Comparison of ENCODE assay signal across 10 cellular contexts in the genomic region with DNA sequence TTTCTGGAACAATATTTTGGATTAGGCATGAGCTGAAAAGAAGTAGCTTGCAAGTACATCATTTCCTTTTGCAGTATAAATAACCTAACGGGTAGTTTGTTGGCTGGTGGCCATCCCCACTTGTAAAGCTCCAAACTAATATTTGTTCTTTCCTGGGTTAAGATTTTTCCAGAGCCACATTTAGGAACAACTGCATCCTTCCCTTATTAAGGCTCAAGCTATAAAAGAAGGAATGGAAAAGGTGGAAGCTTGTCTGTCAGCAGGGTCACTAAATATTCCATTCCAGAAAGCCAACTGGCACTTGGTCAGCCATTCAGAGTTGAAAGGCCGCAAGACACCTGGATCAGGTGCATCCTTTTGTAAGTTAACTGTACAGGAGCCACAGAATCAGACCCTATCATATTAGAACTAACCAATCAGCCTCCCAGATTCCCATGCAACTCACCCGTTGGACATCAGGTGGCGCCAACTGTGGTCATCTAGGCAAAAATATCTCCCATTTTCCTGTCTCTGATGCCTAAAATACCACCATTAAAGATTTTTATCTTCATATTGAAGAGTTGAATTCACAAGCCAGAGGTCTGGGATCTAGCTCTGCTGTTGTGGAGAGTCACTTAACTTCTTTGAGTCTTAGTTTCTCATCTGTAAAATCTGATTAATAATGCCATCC.
DNase-seq lines count a peak whose midpoint lies in the region; ATAC-seq, FAIRE-seq and TF ChIP-seq lines count a peak whose summit lies in the region.
"Had no signal": no experiment of that assay in that cellular context is flagged by ENCODE, and none has a peak within 500 bp of the region (broad histone marks: within the 10 kb centered on the region; RNA-seq: fewer than 3 reads in every experiment).

No MANE protein-coding gene starts in this region.

- H3K4me1 ChIP-seq in astrocyte (ENCODE audit: insufficient read depth, low read length): no peaks in the 10 kb centered on the region
- peaks cover 7% of the 10 kb centered on the region for H3K4me1 ChIP-seq in upper lobe of right lung

- peaks cover 3% of the 10 kb centered on the region for H3K27me3 Mint-ChIP-seq in astrocyte (ENCODE audit: low read depth, unreplicated experiment)
- H3K27me3 Mint-ChIP-seq: dendritic cell treated with granulocyte-macrophage colony-stimulating factor and Interleukin-4, amounts not matched to agents 40 ng/mL and 50 ng/mL, for 4 days had no signal

- ATAC-seq in Right ventricle myocardium superior (ENCODE audit: poor library complexity) (peak; percentile 23), Right ventricle myocardium inferior (no peak), upper lobe of right lung (peak; percentile 57), HG02623 (IDR thresholded peaks at IDR 0.05; ENCODE audit: unreplicated experiment) (no peak)

- TF ChIP-seq CTCF in astrocyte (IDR thresholded peaks at IDR 0.05; ENCODE audit: insufficient read depth, low read depth, low read length) (peak; percentile 40), upper lobe of right lung (IDR thresholded peaks at IDR 0.05) (peak; percentile 46)

- H3K4me3 Mint-ChIP-seq in astrocyte (ENCODE audit: unreplicated experiment): no peak overlapping the region
- H3K4me3 Mint-ChIP-seq: activated CD4-positive, alpha-beta memory T cell treated with anti-CD3 and anti-CD28 coated beads for 36 hours; dendritic cell treated with granulocyte-macrophage colony-stimulating factor and Interleukin-4, amounts not matched to agents 40 ng/mL and 50 ng/mL, for 4 days had no signal

- H3K4me3 ChIP-seq in astrocyte (ENCODE audit: insufficient read depth, low read depth, low read length) (no peak overlapping the region), upper lobe of right lung (no peak overlapping the region)

- no peak overlapping the region for H2AFZ ChIP-seq in astrocyte (ENCODE audit: low read depth, low read length)

- H3K36me3 ChIP-seq in astrocyte (ENCODE audit: insufficient read depth, low read length) (no peaks in the 10 kb centered on the region), upper lobe of right lung (no peaks in the 10 kb centered on the region)

- H3K27ac ChIP-seq in astrocyte (ENCODE audit: low read depth, low read length) (no peak overlapping the region), upper lobe of right lung (no peak overlapping the region)

- FAIRE-seq in astrocyte (lab: Jason Lieb, UNC): no peak

- no peaks in the 10 kb centered on the region for H3K79me2 ChIP-seq in astrocyte (ENCODE audit: insufficient read depth, low read length)

- no peaks in the 10 kb centered on the region for H4K20me1 ChIP-seq in astrocyte (ENCODE audit: insufficient read depth, low read length)

- H3K9ac ChIP-seq in astrocyte (ENCODE audit: low read length): no peak overlapping the region

- intact Hi-C loops in Right ventricle myocardium superior (cut with DNase I): no loop called here
- intact Hi-C loops in Right ventricle myocardium inferior (cut with DNase I): loop anchor here (10.0 kb wide), 1 partner anchor 52 kb away; no protein-coding TSS in a partner anchor
- intact Hi-C loops in upper lobe of right lung (cut with DNase I): no loop called here

- H3K27ac Mint-ChIP-seq in astrocyte (ENCODE audit: unreplicated experiment): peak overlapping the region; percentile 23
- H3K27ac Mint-ChIP-seq: activated CD4-positive, alpha-beta memory T cell treated with anti-CD3 and anti-CD28 coated beads for 36 hours; dendritic cell treated with granulocyte-macrophage colony-stimulating factor and Interleukin-4, amounts not matched to agents 40 ng/mL and 50 ng/mL, for 4 days had no signal

- H3K27me3 ChIP-seq in astrocyte (ENCODE audit: insufficient read depth, low read length): no peaks in the 10 kb centered on the region
- H3K27me3 ChIP-seq in upper lobe of right lung: no peaks in the 10 kb centered on the region

- H3K4me2 ChIP-seq in astrocyte (ENCODE audit: low read length): no peak overlapping the region

- H3K9me3 ChIP-seq in astrocyte (ENCODE audit: insufficient read depth, low read depth, low read length) (no peaks in the 10 kb centered on the region), upper lobe of right lung (peaks cover 10% of the 10 kb centered on the region)

- H3K4me1 Mint-ChIP-seq in astrocyte (ENCODE audit: low read depth, unreplicated experiment): peaks cover 13% of the 10 kb centered on the region

- H3K36me3 Mint-ChIP-seq in astrocyte (ENCODE audit: low read depth, unreplicated experiment): peaks cover 3% of the 10 kb centered on the region

- DNase-seq in Right ventricle myocardium superior (no peak), Right ventricle myocardium inferior (ENCODE audit: missing footprints) (no peak), astrocyte (ENCODE audit: low read depth) (no peak), iPS-NIHi11 (ENCODE audit: low spot score) (peak; percentile 34), upper lobe of right lung (no peak), activated gamma-delta T cell (lab: John Stamatoyannopoulos, UW) (no peak), 8988T (no peak)
- DNase-seq: activated CD4-positive, alpha-beta memory T cell treated with anti-CD3 and anti-CD28 coated beads for 36 hours had no signal

- H3K9me3 Mint-ChIP-seq in astrocyte (ENCODE audit: unreplicated experiment): peaks cover 16% of the 10 kb centered on the region

Comparison
In these comparisons a context has a peak if more than half of its experiments do, and no peak if none do; other contexts are left out.
1. ATAC-seq: peak in Right ventricle myocardium superior (single experiment) and upper lobe of right lung (single experiment); none in Right ventricle myocardium inferior (single experiment) and HG02623 (single experiment).